In genomic region chr17:64574646-64575045, GRCh38 we compare ENCODE assay signal across 27 cellular contexts.
DNase-seq lines count a peak whose midpoint lies in the region; ATAC-seq and TF ChIP-seq lines count a peak whose summit lies in the region.
"Had no signal": no experiment of that assay in that cellular context is flagged by ENCODE, and none has a peak within 500 bp of the region (broad histone marks: within the 10 kb centered on the region; RNA-seq: fewer than 3 reads in every experiment).

No MANE protein-coding gene starts in this region.

- H3K9ac ChIP-seq in smooth muscle cell (ENCODE audit: low read depth), result no peak overlapping the region
- H3K9ac ChIP-seq: SK-N-SH had no signal

- no peak for DNase-seq in PC-9
- DNase-seq in choroid plexus epithelial cell (ENCODE audit: low read depth), result peak; percentile 20
- peak; percentile 32 for DNase-seq in fibroblast of the aortic adventitia (ENCODE audit: low read depth)
- DNase-seq in smooth muscle cell (lab: John Stamatoyannopoulos, UW; ENCODE audit: unreplicated experiment), result no peak
- no peak for DNase-seq in SHP77 (lab: John Stamatoyannopoulos, UW)
- no peak for DNase-seq in NCI-H1417 (lab: John Stamatoyannopoulos, UW)
- no peak for DNase-seq in activated naive CD8-positive, alpha-beta T cell treated with anti-CD3 and anti-CD28 coated beads, Interleukin-2, amount 50 U/mL, for 24 hours
- DNase-seq: Calu3; DMS79 treated with DMSO at 0.1 percent for 48 hours; Kasumi-1; NCI-H1092 treated with DMSO at 0.1 percent for 48 hours; NCI-H1436 treated with DMSO at 0.1 percent for 48 hours; NCI-H187 treated with DMSO at 0.1 percent for 48 hours; NCI-H2107; NCI-H446; NCI-H524 treated with DMSO at 0.1 percent for 48 hours; NCI-H774; NK-92 treated with Interleukin-12 subunit alpha and Interleukin-12 subunit beta, amount 100 ng/mL, for 24 hours; SHP77 treated with DMSO at 0.1 percent for 48 hours; SK-N-SH had no signal

- CTCF ChIA-PET in PC-9 (lab: Charles Lee), result interaction anchor here (0.6 kb wide), 1 partner anchor 80 kb away, joined by 15 read pairs; no protein-coding TSS in a partner anchor

- H3K27me3 ChIP-seq in PC-9 (ENCODE audit: insufficient read depth, low read depth) (no peaks in the 10 kb centered on the region), smooth muscle cell (ENCODE audit: low read depth) (no peaks in the 10 kb centered on the region)

- H3K36me3 ChIP-seq in PC-9 (ENCODE audit: low read depth) (peaks cover 51% of the 10 kb centered on the region), smooth muscle cell (ENCODE audit: low read depth) (peaks cover 27% of the 10 kb centered on the region)

- H3K79me2 ChIP-seq in PC-9 (ENCODE audit: low read depth), result peaks cover 12% of the 10 kb centered on the region; the same call in 1 of the 2 replicates
- peaks cover 27% of the 10 kb centered on the region for H3K79me2 ChIP-seq in smooth muscle cell (ENCODE audit: low read depth)

- H3F3A ChIP-seq in PC-9 (ENCODE audit: insufficient read depth, low read depth) (peaks cover 55% of the 10 kb centered on the region), smooth muscle cell (ENCODE audit: low read depth) (peaks cover 10% of the 10 kb centered on the region)

- no peak for ATAC-seq in HG03095 (IDR thresholded peaks at IDR 0.05; ENCODE audit: unreplicated experiment)
- ATAC-seq in activated naive CD8-positive, alpha-beta T cell treated with anti-CD3 and anti-CD28 coated beads, Interleukin-2, amount 50 U/mL, for 24 hours, result no peak
- ATAC-seq: HCT116, K562, Panc1 had no signal

- H3K9me3 ChIP-seq in PC-9 (ENCODE audit: insufficient read depth, low read depth) (no peaks in the 10 kb centered on the region), smooth muscle cell (replicated peaks; ENCODE audit: low read depth) (no peaks in the 10 kb centered on the region)
- H3K9me3 ChIP-seq: SK-N-SH had no signal

- H3K4me1 ChIP-seq in PC-9 (replicated peaks; ENCODE audit: insufficient read depth) (no peaks in the 10 kb centered on the region), smooth muscle cell (ENCODE audit: low read depth) (no peaks in the 10 kb centered on the region)

- peaks cover 4% of the 10 kb centered on the region for H3K36me3 Mint-ChIP-seq in activated naive CD8-positive, alpha-beta T cell treated with anti-CD3 and anti-CD28 coated beads, Interleukin-2, amount 50 U/mL, for 24 hours (ENCODE audit: low read depth)

- H4K20me1 ChIP-seq in PC-9 (ENCODE audit: insufficient read depth) (peaks cover 8% of the 10 kb centered on the region), smooth muscle cell (ENCODE audit: low read depth) (peaks cover 53% of the 10 kb centered on the region)

- H3K4me1 Mint-ChIP-seq in activated naive CD8-positive, alpha-beta T cell treated with anti-CD3 and anti-CD28 coated beads, Interleukin-2, amount 50 U/mL, for 24 hours, result peaks cover 13% of the 10 kb centered on the region
- H3K4me1 Mint-ChIP-seq: B cell had no signal

- no peaks in the 10 kb centered on the region for H3K27me3 Mint-ChIP-seq in activated naive CD8-positive, alpha-beta T cell treated with anti-CD3 and anti-CD28 coated beads, Interleukin-2, amount 50 U/mL, for 24 hours
- H3K27me3 Mint-ChIP-seq: B cell had no signal

- TF ChIP-seq CTCF in PC-9 (conservative IDR thresholded peaks at IDR 0.05) (no peak), choroid plexus epithelial cell (conservative IDR thresholded peaks at IDR 0.05; ENCODE audit: low read depth, low read length) (no peak), fibroblast of the aortic adventitia (IDR thresholded peaks at IDR 0.05; ENCODE audit: insufficient read depth, low read length) (no peak), smooth muscle cell (IDR thresholded peaks at IDR 0.05; ENCODE audit: borderline replicate concordance, insufficient read depth, poor library complexity, severe bottlenecking) (no peak)

- H3K4me3 Mint-ChIP-seq in activated naive CD8-positive, alpha-beta T cell treated with anti-CD3 and anti-CD28 coated beads, Interleukin-2, amount 50 U/mL, for 24 hours, result no peak overlapping the region
- H3K4me3 Mint-ChIP-seq: B cell had no signal

- no peaks in the 10 kb centered on the region for H3K9me2 ChIP-seq in PC-9 (ENCODE audit: insufficient read depth)
- H3K9me2 ChIP-seq: SK-N-SH had no signal

- H2AFZ ChIP-seq in PC-9 (no peak overlapping the region), smooth muscle cell (ENCODE audit: low read depth) (no peak overlapping the region)

- no peak overlapping the region for H3K4me2 ChIP-seq in PC-9
- H3K4me2 ChIP-seq in smooth muscle cell, result no peak overlapping the region
- H3K4me2 ChIP-seq: SK-N-SH had no signal

- no peak overlapping the region for H3K27ac Mint-ChIP-seq in activated naive CD8-positive, alpha-beta T cell treated with anti-CD3 and anti-CD28 coated beads, Interleukin-2, amount 50 U/mL, for 24 hours
- H3K27ac Mint-ChIP-seq: B cell had no signal

- no TSS peak for BruUV-seq in PC-9 (replicated peaks; lab: Mats Ljungman, UMichigan)

- H3K27ac ChIP-seq in PC-9 (peak overlapping the region; percentile 18; the same call in 1 of the 2 replicates), smooth muscle cell (ENCODE audit: low read depth) (peak overlapping the region; percentile 43)
- H3K27ac ChIP-seq: C4-2B, RWPE1 had no signal

- POLR2A ChIA-PET in PC-9 (lab: Charles Lee; ENCODE audit: unreplicated experiment), result no interaction called here

- intact Hi-C loops in PC-9 (cut with micrococcal nuclease; ENCODE audit: unreplicated experiment), result no loop called here

- 97% methylated on average over 1 of the region's 1 CpG for WGBS in smooth muscle cell (ENCODE audit: low lambda C conversion rate)

- H3K4me3 ChIP-seq in PC-9, result no peak overlapping the region
- no peak overlapping the region for H3K4me3 ChIP-seq in choroid plexus epithelial cell (ENCODE audit: low read depth, low read length)
- H3K4me3 ChIP-seq in fibroblast of the aortic adventitia (ENCODE audit: low read depth, low read length), result no peak overlapping the region
- H3K4me3 ChIP-seq in smooth muscle cell, result no peak overlapping the region
- H3K4me3 ChIP-seq: K562 had no signal

- H3K9me3 Mint-ChIP-seq in activated naive CD8-positive, alpha-beta T cell treated with anti-CD3 and anti-CD28 coated beads, Interleukin-2, amount 50 U/mL, for 24 hours, result no peaks in the 10 kb centered on the region

Comparison
In these comparisons a context has a peak if more than half of its experiments do, and no peak if none do; other contexts are left out.
1. DNase-seq: peak in choroid plexus epithelial cell (single experiment) and fibroblast of the aortic adventitia (single experiment); none in PC-9 (0 of 2), smooth muscle cell (single experiment), SHP77 (0 of 2), NCI-H1417 (0 of 3) and activated naive CD8-positive, alpha-beta T cell treated with anti-CD3 and anti-CD28 coated beads, Interleukin-2, amount 50 U/mL, for 24 hours (single experiment).